14 cellular contexts compared by ENCODE assay signal in genomic region chr1:234715252-234715945, GRCh38.
DNase-seq lines count a peak whose midpoint lies in the region; ATAC-seq and TF ChIP-seq lines count a peak whose summit lies in the region.
"Had no signal": no experiment of that assay in that cellular context is flagged by ENCODE, and none has a peak within 500 bp of the region (broad histone marks: within the 10 kb centered on the region; RNA-seq: fewer than 3 reads in every experiment).

No MANE protein-coding gene starts in this region.

- H3K4me3 ChIP-seq in adipocyte (ENCODE audit: low read length) (no peak overlapping the region), heart left ventricle (no peak overlapping the region), muscle layer of colon (ENCODE audit: low read depth in 1 of 2, low read length in 2 of 2) (peak overlapping the region in 1 of 2 donors; percentile 9), suprapubic skin (no peak overlapping the region), osteoblast (ENCODE audit: insufficient read depth, low read length) (no peak overlapping the region)
- H3K4me3 ChIP-seq: BLaER1 treated with 17β-estradiol and CSF1 and Interleukin-3, amounts not matched to agents 10 nM and 100 nM had no signal

- H3K79me2 ChIP-seq in osteoblast (ENCODE audit: insufficient read depth, low read length) = no peaks in the 10 kb centered on the region

- no peak overlapping the region for H3K4me2 ChIP-seq in osteoblast (ENCODE audit: insufficient read depth, low read length)
- H3K4me2 ChIP-seq: SK-N-SH had no signal

- peaks cover 45% of the 10 kb centered on the region for H3K4me1 ChIP-seq in adipocyte (ENCODE audit: control insufficient read depth, insufficient read depth, low read length)
- peaks cover 0 to 56% (median 46%) of the 10 kb centered on the region in 12 donors for H3K4me1 ChIP-seq in heart left ventricle
- peaks cover 62% of the 10 kb centered on the region for H3K4me1 ChIP-seq in muscle layer of colon (ENCODE audit: insufficient read depth, low read length)
- H3K4me1 ChIP-seq in suprapubic skin = peaks cover 47% of the 10 kb centered on the region
- peaks cover 34% of the 10 kb centered on the region for H3K4me1 ChIP-seq in osteoblast (ENCODE audit: insufficient read depth, low read length)

- H3K9me3 ChIP-seq in adipocyte (ENCODE audit: control insufficient read depth, low read length) = no peaks in the 10 kb centered on the region
- H3K9me3 ChIP-seq in heart left ventricle = no peaks in the 10 kb centered on the region
- no peaks in the 10 kb centered on the region for H3K9me3 ChIP-seq in muscle layer of colon (ENCODE audit: low read length)
- H3K9me3 ChIP-seq in suprapubic skin = no peaks in the 10 kb centered on the region
- H3K9me3 ChIP-seq in osteoblast (ENCODE audit: low read depth, low read length) = no peaks in the 10 kb centered on the region
- H3K9me3 ChIP-seq: BLaER1 treated with 17β-estradiol and CSF1 and Interleukin-3, amounts not matched to agents 10 nM and 100 nM; SK-N-SH had no signal

- no peak overlapping the region for H2AFZ ChIP-seq in osteoblast (ENCODE audit: low read length)

- TF ChIP-seq CTCF in heart left ventricle (IDR thresholded peaks at IDR 0.05) (no peak), suprapubic skin (IDR thresholded peaks at IDR 0.05) (no peak), osteoblast (IDR thresholded peaks at IDR 0.05; ENCODE audit: extremely low read depth, low read depth, low read length) (no peak)

- H4K20me1 ChIP-seq in osteoblast (ENCODE audit: insufficient read depth, low read length) = no peaks in the 10 kb centered on the region
- H4K20me1 ChIP-seq: BLaER1 treated with 17β-estradiol and CSF1 and Interleukin-3, amounts not matched to agents 10 nM and 100 nM had no signal

- WGBS in heart left ventricle, 4 donors = 64 to 72% (median 70%) methylated on average over 9 of the region's 9 CpGs
- 63% methylated on average over 9 of the region's 9 CpGs for WGBS in suprapubic skin

- DNase-seq in adipocyte (ENCODE audit: low read depth) (no peak), heart left ventricle (no peak), suprapubic skin (ENCODE audit: low spot score in 2 of 2) (no peak), NCI-H510A (lab: John Stamatoyannopoulos, UW) (no peak), NCI-H524 (lab: John Stamatoyannopoulos, UW) (no peak), osteoblast (ENCODE audit: insufficient read length, low spot score, missing footprints) (no peak)
- no peak for DNase-seq in activated CD4-positive, CD25-positive, alpha-beta regulatory T cell (lab: John Stamatoyannopoulos, UW)
- DNase-seq: activated CD4-positive, alpha-beta T cell treated with anti-CD3 and anti-CD28 coated beads, Interleukin-2, amount 50 U/mL, for 48 hours; DMS79 treated with DMSO at 0.1 percent for 48 hours; effector CD8-positive, alpha-beta T cell; NCI-H1092; SK-N-SH had no signal

- no peaks in the 10 kb centered on the region for H3K36me3 ChIP-seq in adipocyte (ENCODE audit: control insufficient read depth, insufficient read depth, low read length, severe bottlenecking)
- H3K36me3 ChIP-seq in heart left ventricle = no peaks in the 10 kb centered on the region
- no peaks in the 10 kb centered on the region for H3K36me3 ChIP-seq in muscle layer of colon (ENCODE audit: insufficient read depth, low read length)
- H3K36me3 ChIP-seq in suprapubic skin = no peaks in the 10 kb centered on the region
- no peaks in the 10 kb centered on the region for H3K36me3 ChIP-seq in osteoblast (ENCODE audit: insufficient read depth, low read length)
- H3K36me3 ChIP-seq: BLaER1 treated with 17β-estradiol and CSF1 and Interleukin-3, amounts not matched to agents 10 nM and 100 nM had no signal

- peak overlapping the region in 11 of 12 donors; percentile 34 to 99 (median 95) for H3K27ac ChIP-seq in heart left ventricle
- H3K27ac ChIP-seq in muscle layer of colon (ENCODE audit: low read depth, low read length) = peak overlapping the region; percentile 67
- peak overlapping the region; percentile 69 for H3K27ac ChIP-seq in suprapubic skin
- H3K27ac ChIP-seq in osteoblast (ENCODE audit: low read depth, low read length) = no peak overlapping the region
- H3K27ac ChIP-seq: BLaER1 treated with 17β-estradiol and CSF1 and Interleukin-3, amounts not matched to agents 10 nM and 100 nM had no signal

- no peaks in the 10 kb centered on the region for H3K27me3 ChIP-seq in adipocyte (replicated peaks; ENCODE audit: control insufficient read depth, insufficient read depth, low read length)
- H3K27me3 ChIP-seq in heart left ventricle = no peaks in the 10 kb centered on the region
- no peaks in the 10 kb centered on the region for H3K27me3 ChIP-seq in muscle layer of colon (ENCODE audit: control insufficient read depth in 1 of 2, insufficient read depth in 2 of 2, low read length in 2 of 2)
- H3K27me3 ChIP-seq in suprapubic skin = no peaks in the 10 kb centered on the region
- H3K27me3 ChIP-seq in osteoblast (ENCODE audit: insufficient read depth, low read length) = no peaks in the 10 kb centered on the region
- H3K27me3 ChIP-seq: BLaER1 treated with 17β-estradiol and CSF1 and Interleukin-3, amounts not matched to agents 10 nM and 100 nM had no signal

- no peak for TF ChIP-seq EP300 in suprapubic skin (IDR thresholded peaks at IDR 0.05)

- TF ChIP-seq POLR2A in heart left ventricle (IDR thresholded peaks at IDR 0.05) (no peak), suprapubic skin (IDR thresholded peaks at IDR 0.05) (no peak)

- H3K9ac ChIP-seq in adipocyte (ENCODE audit: low read length) (peak overlapping the region; percentile 31), muscle layer of colon (ENCODE audit: low read length) (no peak overlapping the region)
- H3K9ac ChIP-seq: BLaER1 treated with 17β-estradiol and CSF1 and Interleukin-3, amounts not matched to agents 10 nM and 100 nM; SK-N-SH had no signal

- peak in 3 of 4 donors; percentile 6 to 26 (median 15) for ATAC-seq in heart left ventricle

- intact Hi-C loops in heart left ventricle (cut with DNase I) = loop anchor here in 1 of 10 donors (5.0 kb wide), 1 partner anchor 33 kb away; no protein-coding TSS in a partner anchor
